In the genomic region with DNA sequence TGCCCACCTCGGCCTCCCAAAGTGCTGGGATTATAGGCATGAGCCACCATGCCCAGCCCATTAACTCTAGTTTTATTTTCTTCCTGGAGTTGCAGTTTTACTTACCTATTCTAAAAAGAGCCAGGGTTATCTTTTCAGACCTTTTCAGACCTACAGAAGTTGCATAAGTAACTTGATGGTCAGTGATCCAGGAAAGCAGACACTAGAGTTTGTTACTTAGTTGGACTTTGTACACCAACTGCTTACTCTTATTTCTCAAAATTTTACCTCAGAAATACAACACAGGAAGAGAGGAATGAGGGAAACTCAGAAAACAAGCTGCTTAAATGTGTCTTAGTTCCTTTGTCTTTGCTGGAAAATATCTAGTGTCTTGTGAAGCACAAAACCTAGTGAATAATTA, we compare ENCODE assay signal across 22 cellular contexts. TPM values are rescaled to one million over a fixed set of nuclear protein-coding genes. Genes with fewer than 3 reads are reported as not detected.
DNase-seq lines count a peak whose midpoint lies in the region; ATAC-seq, FAIRE-seq and TF ChIP-seq lines count a peak whose summit lies in the region.
"Had no signal": no experiment of that assay in that cellular context is flagged by ENCODE, and none has a peak within 500 bp of the region (broad histone marks: within the 10 kb centered on the region; RNA-seq: fewer than 3 reads in every experiment).

No MANE protein-coding gene starts in this region.

- peaks cover 15 to 85% of the 10 kb centered on the region in 2 experiments for H3K36me3 ChIP-seq in HepG2 (replicated peaks in 1 of 2; ENCODE audit: control insufficient read depth in 1 of 2, insufficient read depth in 2 of 2, low read length in 2 of 2)

- H3K4me3 Mint-ChIP-seq in activated naive CD8-positive, alpha-beta T cell treated with anti-CD3 and anti-CD28 coated beads, Interleukin-2, amount 10 ng/mL, durations not matched to agents 7 days and 5 days, result no peak overlapping the region
- no peak overlapping the region for H3K4me3 Mint-ChIP-seq in activated naive CD8-positive, alpha-beta T cell treated with anti-CD3 and anti-CD28 coated beads, Interleukin-2, amount 50 U/mL, for 24 hours
- peak overlapping the region in 1 of 3 donors; percentile 41 for H3K4me3 Mint-ChIP-seq in T-cell
- H3K4me3 Mint-ChIP-seq: stimulated activated naive B cell treated with anti-CD40 and anti-IgM and Interleukin-4, amounts not matched to agents 10 μg/mL and 1 μg/mL and 100 μg/mL, for 72 hours had no signal

- in situ Hi-C loops in HepG2 (cut with HindIII; ENCODE audit: extremely low pct_ligation_motif_present, low pct_unique_long_range_greater_than_20kb), result no loop called here

- no peak for TF ChIP-seq RAD21 in HepG2 (CRISPR knock-in tag; IDR thresholded peaks at IDR 0.05)

- no TSS peak for BruUV-seq in HepG2 (replicated peaks; lab: Mats Ljungman, UMichigan)

- H3K4me1 Mint-ChIP-seq in activated naive CD8-positive, alpha-beta T cell treated with anti-CD3 and anti-CD28 coated beads, Interleukin-2, amount 10 ng/mL, durations not matched to agents 7 days and 5 days, result peaks cover 24% of the 10 kb centered on the region
- peaks cover 60% of the 10 kb centered on the region for H3K4me1 Mint-ChIP-seq in activated naive CD8-positive, alpha-beta T cell treated with anti-CD3 and anti-CD28 coated beads, Interleukin-2, amount 50 U/mL, for 24 hours
- peaks cover 62 to 73% (median 64%) of the 10 kb centered on the region in 3 donors for H3K4me1 Mint-ChIP-seq in T-cell

- TF ChIP-seq CTCF in HepG2 (CRISPR knock-in tag; IDR thresholded peaks at IDR 0.05), result no peak

- POLR2A ChIA-PET in activated naive CD8-positive, alpha-beta T cell treated with anti-CD3 and anti-CD28 coated beads, Interleukin-2, amount 10 ng/mL, durations not matched to agents 7 days and 5 days (lab: Charles Lee), result interaction anchor here (1.0 kb wide), 1 partner anchor 25 kb away, joined by 4 read pairs; no protein-coding TSS in a partner anchor
- POLR2A ChIA-PET in T-cell (lab: Charles Lee), result no interaction called here
- POLR2A ChIA-PET in HepG2 (lab: Yijun Ruan, JAX), result interaction anchor here (1.5 kb wide), 1 partner anchor 14 kb away, joined by 4 read pairs; no protein-coding TSS in a partner anchor

- CTCF ChIA-PET in T-cell (lab: Charles Lee), result interaction anchor here in 1 of 2 donors (1.0 kb wide), 1 partner anchor 9 kb away, joined by 3 read pairs; no protein-coding TSS in a partner anchor
- CTCF ChIA-PET in HepG2 (lab: Yijun Ruan, JAX; ENCODE audit: low intra/inter-chr PET ratio, low total read pairs), result no interaction called here

- H3K9ac ChIP-seq in HepG2 (ENCODE audit: insufficient read depth, low read depth, low read length), result no peak overlapping the region

- H3K4me3 ChIP-seq in HepG2 (replicated peaks in 1 of 3; ENCODE audit: insufficient read depth in 1 of 3, low read depth in 2 of 3, low read length in 3 of 3), result no peak overlapping the region
- H3K4me3 ChIP-seq: skin epidermis, testis had no signal

- H3K9me3 ChIP-seq in HepG2 (ENCODE audit: low read length), result no peaks in the 10 kb centered on the region
- H3K9me3 ChIP-seq: neutrophil, testis had no signal

- H3K4me1 ChIP-seq in HepG2 (ENCODE audit: insufficient read depth, low read length), result peaks cover 47% of the 10 kb centered on the region
- H3K4me1 ChIP-seq: foreskin keratinocyte, testis had no signal

- no peaks in the 10 kb centered on the region for H3K27me3 ChIP-seq in HepG2 (ENCODE audit: control insufficient read depth in 1 of 2, insufficient read depth in 2 of 2, low read length in 2 of 2)
- H3K27me3 ChIP-seq: foreskin keratinocyte, neutrophil, testis had no signal

- peaks cover 75% of the 10 kb centered on the region for H4K20me1 ChIP-seq in HepG2 (ENCODE audit: insufficient read depth, low read length)

- H2AFZ ChIP-seq in HepG2 (ENCODE audit: low read length), result no peak overlapping the region

- H3K36me3 Mint-ChIP-seq in activated naive CD8-positive, alpha-beta T cell treated with anti-CD3 and anti-CD28 coated beads, Interleukin-2, amount 10 ng/mL, durations not matched to agents 7 days and 5 days, result peaks cover 49% of the 10 kb centered on the region
- H3K36me3 Mint-ChIP-seq in activated naive CD8-positive, alpha-beta T cell treated with anti-CD3 and anti-CD28 coated beads, Interleukin-2, amount 50 U/mL, for 24 hours (ENCODE audit: low read depth), result peaks cover 85% of the 10 kb centered on the region
- H3K36me3 Mint-ChIP-seq in T-cell, result peaks cover 66% of the 10 kb centered on the region

- intact Hi-C loops in HepG2 (cut with micrococcal nuclease; ENCODE audit: unreplicated experiment), result no loop called here

- ATAC-seq in activated naive CD8-positive, alpha-beta T cell treated with anti-CD3 and anti-CD28 coated beads, Interleukin-2, amount 10 ng/mL, durations not matched to agents 7 days and 5 days (ENCODE audit: low read depth), result no peak
- no peak for ATAC-seq in activated naive CD8-positive, alpha-beta T cell treated with anti-CD3 and anti-CD28 coated beads, Interleukin-2, amount 50 U/mL, for 24 hours
- ATAC-seq in T-cell (replicated peaks in 1 of 4), result no peak
- ATAC-seq in HepG2, result no peak
- no peak for ATAC-seq in GM18519 (IDR thresholded peaks at IDR 0.05; ENCODE audit: low FRiP score, unreplicated experiment)
- no peak for ATAC-seq in HG03342 (IDR thresholded peaks at IDR 0.05; ENCODE audit: unreplicated experiment)
- no peak for ATAC-seq in HG02981 (IDR thresholded peaks at IDR 0.05; ENCODE audit: unreplicated experiment)
- ATAC-seq: foreskin keratinocyte, left ventricle myocardium superior had no signal

- 0% methylated on average over 1 of the region's 1 CpG for WGBS in HepG2 (ENCODE audit: low lambda C conversion rate)

- no peak for TF ChIP-seq POLR2A in HepG2 (IDR thresholded peaks at IDR 0.05; ENCODE audit: insufficient read depth in 1 of 2, low read depth in 2 of 2, low read length in 2 of 2)

- no peak for DNase-seq in activated naive CD8-positive, alpha-beta T cell treated with anti-CD3 and anti-CD28 coated beads, Interleukin-2, amount 10 ng/mL, durations not matched to agents 7 days and 5 days
- DNase-seq in activated naive CD8-positive, alpha-beta T cell treated with anti-CD3 and anti-CD28 coated beads, Interleukin-2, amount 50 U/mL, for 24 hours, result no peak
- DNase-seq in T-cell, result no peak
- no peak for DNase-seq in HepG2 (ENCODE audit: low spot score)
- DNase-seq: activated CD4-positive, alpha-beta T cell treated with anti-CD3 and anti-CD28 coated beads for 48 hours; activated naive CD4-positive, alpha-beta T cell; DMS153; effector CD4-positive, alpha-beta T cell; foreskin keratinocyte; Karpas-422; left ventricle myocardium superior; NCI-H1694 treated with DMSO at 0.1 percent for 48 hours; NCI-H226; NCI-H748 treated with DMSO at 0.1 percent for 48 hours; stimulated activated naive B cell treated with anti-CD40 and anti-IgM and Interleukin-4, amounts not matched to agents 10 μg/mL and 1 μg/mL and 100 μg/mL, for 72 hours; testis had no signal

- H3K4me2 ChIP-seq in HepG2 (ENCODE audit: low read depth, low read length), result no peak overlapping the region

- no peak overlapping the region for H3K27ac ChIP-seq in HepG2 (ENCODE audit: extremely low read length, insufficient read depth, low read length)
- H3K27ac ChIP-seq: foreskin keratinocyte, neutrophil, skin epidermis, testis had no signal

- peaks cover 92% of the 10 kb centered on the region for H3K79me2 ChIP-seq in HepG2 (ENCODE audit: insufficient read depth, low read length)

- H3K9me3 Mint-ChIP-seq in activated naive CD8-positive, alpha-beta T cell treated with anti-CD3 and anti-CD28 coated beads, Interleukin-2, amount 10 ng/mL, durations not matched to agents 7 days and 5 days, result no peaks in the 10 kb centered on the region
- H3K9me3 Mint-ChIP-seq in activated naive CD8-positive, alpha-beta T cell treated with anti-CD3 and anti-CD28 coated beads, Interleukin-2, amount 50 U/mL, for 24 hours, result no peaks in the 10 kb centered on the region
- no peaks in the 10 kb centered on the region for H3K9me3 Mint-ChIP-seq in T-cell
- H3K9me3 Mint-ChIP-seq: stimulated activated naive B cell treated with anti-CD40 and anti-IgM and Interleukin-4, amounts not matched to agents 10 μg/mL and 1 μg/mL and 100 μg/mL, for 72 hours had no signal

- peak overlapping the region; percentile 68 for H3K27ac Mint-ChIP-seq in activated naive CD8-positive, alpha-beta T cell treated with anti-CD3 and anti-CD28 coated beads, Interleukin-2, amount 10 ng/mL, durations not matched to agents 7 days and 5 days
- no peak overlapping the region for H3K27ac Mint-ChIP-seq in activated naive CD8-positive, alpha-beta T cell treated with anti-CD3 and anti-CD28 coated beads, Interleukin-2, amount 50 U/mL, for 24 hours
- H3K27ac Mint-ChIP-seq in T-cell, result peak overlapping the region; percentile 76 to 80

- TF ChIP-seq EP300 in HepG2 (IDR thresholded peaks at IDR 0.05; ENCODE audit: low read depth in 2 of 2, low read length in 2 of 2), result no peak
- TF ChIP-seq EP300 in HepG2 (CRISPR knock-in tag; IDR thresholded peaks at IDR 0.05; ENCODE audit: borderline replicate concordance), result no peak

- H3K27me3 Mint-ChIP-seq in activated naive CD8-positive, alpha-beta T cell treated with anti-CD3 and anti-CD28 coated beads, Interleukin-2, amount 10 ng/mL, durations not matched to agents 7 days and 5 days, result no peaks in the 10 kb centered on the region
- H3K27me3 Mint-ChIP-seq in activated naive CD8-positive, alpha-beta T cell treated with anti-CD3 and anti-CD28 coated beads, Interleukin-2, amount 50 U/mL, for 24 hours, result no peaks in the 10 kb centered on the region
- H3K27me3 Mint-ChIP-seq in T-cell, result no peaks in the 10 kb centered on the region
- H3K27me3 Mint-ChIP-seq: stimulated activated naive B cell treated with anti-CD40 and anti-IgM and Interleukin-4, amounts not matched to agents 10 μg/mL and 1 μg/mL and 100 μg/mL, for 72 hours had no signal

- FAIRE-seq in HepG2 (lab: Jason Lieb, UNC), result no peak
- FAIRE-seq: TTC549 had no signal

RNA-seq across cellular contexts. Expression of a gene that starts 25.4 kb away (rescaled TPM):
- total RNA-seq in activated naive CD8-positive, alpha-beta T cell treated with anti-CD3 and anti-CD28 coated beads, Interleukin-2, amount 10 ng/mL, durations not matched to agents 7 days and 5 days, result 10 to 100 TPM; 86.4 to 86.7 TPM
- total RNA-seq in T-cell, result 10 to 100 TPM; 55.0 to 68.4 (median 56.2) TPM
- total RNA-seq in HepG2 (2016; rRNA removed; fragmentation: Illumina TruSeq; extraction: Trizol), result 133 and 159 TPM in 2 replicates
- total RNA-seq in HepG2 (2016; cell fraction: cytosol; rRNA removed; fragmentation: Illumina TruSeq; extraction: Trizol; ENCODE audit: low read depth), result 59.7 and 60.0 TPM in 2 replicates
- total RNA-seq in HepG2 (2016; cell fraction: insoluble cytoplasmic fraction; rRNA removed; fragmentation: Illumina TruSeq; extraction: Trizol), result 128 and 156 TPM in 2 replicates
- 120 and 126 TPM in 2 replicates for total RNA-seq in HepG2 (2016; cell fraction: membrane; rRNA removed; fragmentation: Illumina TruSeq; extraction: Trizol)
- 62.9 and 65.9 TPM in 2 replicates for total RNA-seq in HepG2 (2016; cell fraction: nucleus; rRNA removed; fragmentation: Illumina TruSeq; extraction: Trizol)
- polyA plus RNA-seq in HepG2 (2011; rRNA removed), result 156 and 162 TPM in 2 replicates
- polyA plus RNA-seq in HepG2 (2011; cell fraction: cytosol; rRNA removed), result 93.8 and 114 TPM in 2 replicates
- 25.3 and 25.6 TPM in 2 replicates for polyA plus RNA-seq in HepG2 (2011; cell fraction: nucleus; rRNA removed)
- polyA plus RNA-seq in HepG2 (2012), result 90.7 and 110 TPM in 2 replicates
- 26.3 and 31.4 TPM in 2 replicates for polyA plus RNA-seq in HepG2 (2016; cell fraction: cytosol; fragmentation: Illumina TruSeq; extraction: Trizol; ENCODE audit: low read depth)
- polyA plus RNA-seq in HepG2 (2016; cell fraction: insoluble cytoplasmic fraction; fragmentation: Illumina TruSeq; extraction: Trizol; ENCODE audit: low read depth), result 185 and 198 TPM in 2 replicates
- polyA plus RNA-seq in HepG2 (2016; cell fraction: membrane; fragmentation: Illumina TruSeq; extraction: Trizol; ENCODE audit: low read depth), result 79.8 and 80.6 TPM in 2 replicates
- polyA plus RNA-seq in HepG2 (2016; cell fraction: nucleus; fragmentation: Illumina TruSeq; extraction: Trizol; ENCODE audit: insufficient read depth, low read depth), result 67.0 and 71.9 TPM in 2 replicates
- 270 and 278 TPM in 2 replicates for polyA minus RNA-seq in HepG2 (2011; rRNA and poly(A)+ RNA removed; ENCODE audit: low replicate concordance)
- 139 and 149 TPM in 2 replicates for polyA minus RNA-seq in HepG2 (2011; cell fraction: cytosol; rRNA and poly(A)+ RNA removed)
- polyA minus RNA-seq in HepG2 (2011; cell fraction: nucleus; rRNA and poly(A)+ RNA removed), result 85.5 and 87.8 TPM in 2 replicates

Comparison
In these comparisons a context has a peak if more than half of its experiments do, and no peak if none do; other contexts are left out.
1. POLR2A ChIA-PET loops: an anchor here in activated naive CD8-positive, alpha-beta T cell treated with anti-CD3 and anti-CD28 coated beads, Interleukin-2, amount 10 ng/mL, durations not matched to agents 7 days and 5 days (1.0 kb wide) and HepG2 (1.5 kb wide); none called in T-cell.